9 cellular contexts compared by ENCODE assay signal in the genomic region with DNA sequence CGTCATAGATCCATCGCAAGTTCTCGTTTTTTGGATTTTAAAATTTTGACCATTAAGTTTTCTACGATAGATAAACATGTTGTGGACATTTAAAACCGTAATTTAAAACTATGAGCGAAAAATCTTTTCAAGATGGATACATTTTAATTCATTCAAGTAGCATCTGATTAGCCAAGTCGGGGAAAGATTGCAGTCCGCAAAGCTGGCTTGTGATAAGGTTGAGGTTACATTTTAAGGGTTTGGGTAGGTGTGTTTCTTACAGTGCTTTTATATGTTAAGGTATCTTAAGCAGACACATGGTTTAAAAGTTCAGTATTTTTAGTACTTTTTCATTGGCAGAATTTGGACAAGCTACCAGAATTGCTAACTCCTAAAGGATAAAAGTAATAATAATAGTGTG. TPM values are rescaled to one million over a fixed set of nuclear protein-coding genes. Genes with fewer than 3 reads are reported as not detected.
DNase-seq lines count a peak whose midpoint lies in the region; ATAC-seq, FAIRE-seq and TF ChIP-seq lines count a peak whose summit lies in the region.
"Had no signal": no experiment of that assay in that cellular context is flagged by ENCODE, and none has a peak within 500 bp of the region (broad histone marks: within the 10 kb centered on the region; RNA-seq: fewer than 3 reads in every experiment).

No MANE protein-coding gene starts in this region.

- peak; percentile 18 for FAIRE-seq in endometrium (lab: Jason Lieb, UNC)

- H4K91ac ChIP-seq in neuronal stem cell (ENCODE audit: low read depth, low read length, poor library complexity): no peak overlapping the region

- no peak overlapping the region for H2BK15ac ChIP-seq in neuronal stem cell (ENCODE audit: low read length)

- H3K9ac ChIP-seq in PC-3 (ENCODE audit: low read length) (peak overlapping the region; percentile 97), neuronal stem cell (ENCODE audit: low read depth, low read length, poor library complexity) (no peak overlapping the region)

- H2AK5ac ChIP-seq in neuronal stem cell (ENCODE audit: low read depth, low read length): no peak overlapping the region

- H3K36me3 ChIP-seq in DOHH2 (ENCODE audit: control insufficient read depth, low read length): peaks cover 72% of the 10 kb centered on the region
- H3K36me3 ChIP-seq in PC-3 (ENCODE audit: low read depth, low read length): peaks cover 15% of the 10 kb centered on the region; the same call in 1 of the 2 replicates
- peaks cover 0 to 63% of the 10 kb centered on the region in 2 donors for H3K36me3 ChIP-seq in neuronal stem cell (replicated peaks in 1 of 2; ENCODE audit: control insufficient read depth in 2 of 2, insufficient read depth in 2 of 2, low read length in 2 of 2)

- intact Hi-C loops in PC-3 (cut with micrococcal nuclease): no loop called here

- peaks cover 41% of the 10 kb centered on the region for H4K20me1 ChIP-seq in DOHH2 (ENCODE audit: control insufficient read depth, insufficient read depth, low read depth, low read length)
- peaks cover 45% of the 10 kb centered on the region for H4K20me1 ChIP-seq in PC-3 (ENCODE audit: low read length)

- H2AFZ ChIP-seq in PC-3 (ENCODE audit: low read length) (no peak overlapping the region), neuronal stem cell (ENCODE audit: low read length) (no peak overlapping the region)

- peaks cover 2% of the 10 kb centered on the region for H3K79me1 ChIP-seq in neuronal stem cell (ENCODE audit: low read depth, low read length)

- H3K14ac ChIP-seq in neuronal stem cell (ENCODE audit: low read length): no peak overlapping the region

- H3K9me2 ChIP-seq in DOHH2 (replicated peaks; ENCODE audit: control insufficient read depth, low read length) (no peaks in the 10 kb centered on the region), PC-3 (replicated peaks; ENCODE audit: low read length) (no peaks in the 10 kb centered on the region)

- H3F3A ChIP-seq in DOHH2 (ENCODE audit: control insufficient read depth, insufficient read depth) (no peaks in the 10 kb centered on the region; the same call in 1 of the 2 replicates), PC-3 (ENCODE audit: low read length, unreplicated experiment) (no peaks in the 10 kb centered on the region)

- 0 out of 2 replicates have a peak overlapping the region, but pooled peaks have one; percentile 87 for H3K27ac ChIP-seq in DOHH2 (ENCODE audit: low read depth, low read length)
- H3K27ac ChIP-seq in PC-3 (ENCODE audit: low read length): no peak overlapping the region
- H3K27ac ChIP-seq in neuronal stem cell (replicated peaks; ENCODE audit: low read length): no peak overlapping the region

- H2BK12ac ChIP-seq in neuronal stem cell (ENCODE audit: low read length): no peak overlapping the region

- WGBS in neuronal stem cell (ENCODE audit: extremely low coverage in 2 of 2, insufficient read length in 2 of 2, insufficient replicate concordance in 1 of 2), 2 donors: no CpG with 5 or more reads among the region's 8 CpGs

- CTCF ChIA-PET in PC-3 (lab: Charles Lee) (no interaction called here), GM10248 (lab: Yijun Ruan, JAX) (interaction anchor here (1.1 to 2.7 kb wide), 4 partner anchors 9 to 251 kb away, joined by 3 to 22 read pairs (median 4); no protein-coding TSS in a partner anchor)

- no peak overlapping the region for H2BK5ac ChIP-seq in neuronal stem cell (ENCODE audit: low read length)

- peak overlapping the region; percentile 70 for H3K4me2 ChIP-seq in DOHH2 (ENCODE audit: low read length)
- H3K4me2 ChIP-seq in PC-3 (ENCODE audit: low read length): peak overlapping the region; percentile 89
- H3K4me2 ChIP-seq in neuronal stem cell (ENCODE audit: insufficient read depth, low read length, poor library complexity, severe bottlenecking): peak overlapping the region; percentile 31

- H4K8ac ChIP-seq in neuronal stem cell (ENCODE audit: low read depth, low read length): no peak overlapping the region

- peaks cover 51% of the 10 kb centered on the region for H3K4me1 ChIP-seq in DOHH2 (ENCODE audit: control insufficient read depth, low read length)
- H3K4me1 ChIP-seq in PC-3 (ENCODE audit: insufficient read depth, low read length): peaks cover 16% of the 10 kb centered on the region
- peaks cover 5 to 6% of the 10 kb centered on the region in 2 donors for H3K4me1 ChIP-seq in neuronal stem cell (ENCODE audit: control insufficient read depth in 2 of 2, insufficient read depth in 1 of 2, low read depth in 1 of 2, low read length in 2 of 2)

- H3K27me3 ChIP-seq in DOHH2 (ENCODE audit: control insufficient read depth, low read length) (no peaks in the 10 kb centered on the region), PC-3 (ENCODE audit: low read length) (no peaks in the 10 kb centered on the region), neuronal stem cell (ENCODE audit: control insufficient read depth in 3 of 3, insufficient read depth in 3 of 3, low read depth in 1 of 3, low read length in 3 of 3) (no peaks in the 10 kb centered on the region)

- peak overlapping the region; percentile 81 for H3K4me3 ChIP-seq in DOHH2 (ENCODE audit: low read length)
- H3K4me3 ChIP-seq in PC-3 (ENCODE audit: low read length): peak overlapping the region; percentile 99
- H3K4me3 ChIP-seq in neuronal stem cell (ENCODE audit: low read length in 2 of 2): peak overlapping the region; percentile 71 to 88

- no TSS peak for BruUV-seq in PC-3 (replicated peaks; lab: Mats Ljungman, UMichigan)

- H2BK120ac ChIP-seq in neuronal stem cell (ENCODE audit: low read depth, low read length): no peak overlapping the region

- no peak overlapping the region for H3K23ac ChIP-seq in neuronal stem cell (ENCODE audit: low read depth, low read length, poor library complexity)

- no peak overlapping the region for H3K4ac ChIP-seq in neuronal stem cell (ENCODE audit: low read length)

- no peak overlapping the region for H3K18ac ChIP-seq in neuronal stem cell (ENCODE audit: low read length)

- ATAC-seq in PC-3: no peak

- H3K79me2 ChIP-seq in DOHH2 (ENCODE audit: control insufficient read depth, low read length) (peaks cover 98% of the 10 kb centered on the region), PC-3 (ENCODE audit: low read length) (peaks cover 95% of the 10 kb centered on the region)

- TF ChIP-seq CTCF in DOHH2 (IDR thresholded peaks at IDR 0.05; ENCODE audit: low read depth, low read length, poor library complexity, severe bottlenecking) (no peak), PC-3 (conservative IDR thresholded peaks at IDR 0.05; ENCODE audit: low read depth, low read length) (no peak), GM10248 (IDR thresholded peaks at IDR 0.05; ENCODE audit: control extremely low read depth, extremely low read depth, low read depth, missing control alignments) (no peak)

- DNase-seq in PC-3: no peak
- DNase-seq in neuronal stem cell (ENCODE audit: low spot score): no peak
- no peak for DNase-seq in GM10248 (ENCODE audit: extremely low spot score)
- DNase-seq in A172 (ENCODE audit: low spot score): no peak
- DNase-seq in NCI-H345 treated with DMSO at 0.1 percent for 48 hours (lab: John Stamatoyannopoulos, UW; ENCODE audit: unreplicated experiment): no peak
- no peak for DNase-seq in SKM-1 (lab: John Stamatoyannopoulos, UW; ENCODE audit: unreplicated experiment)
- DNase-seq: midbrain had no signal

- H3K9me3 ChIP-seq in DOHH2 (ENCODE audit: control insufficient read depth, insufficient read depth, low read length) (no peaks in the 10 kb centered on the region), PC-3 (ENCODE audit: low read length) (no peaks in the 10 kb centered on the region), neuronal stem cell (replicated peaks in 1 of 2; ENCODE audit: control insufficient read depth in 2 of 2, insufficient read depth in 1 of 2, low read depth in 1 of 2, low read length in 2 of 2) (peaks cover 0 to 11% of the 10 kb centered on the region in 2 donors)

- POLR2A ChIA-PET in PC-3 (lab: Charles Lee; ENCODE audit: unreplicated experiment) (no interaction called here), GM10248 (lab: Yijun Ruan, JAX) (no interaction called here)

RNA-seq across cellular contexts. Expression of a gene that starts 1.2 kb away (rescaled TPM):
- 50.8 and 54.5 TPM in 2 replicates for total RNA-seq in PC-3 (2014; rRNA removed)
- polyA plus RNA-seq in neuronal stem cell (2013, experiment 1 of 2): 108 TPM
- 108 TPM for polyA plus RNA-seq in neuronal stem cell (2013, experiment 2 of 2)
- total RNA-seq in A172 (2014; rRNA removed; shearing (Covaris generic)): 98.3 and 115 TPM in 2 replicates

RNA-seq across cellular contexts. Expression of a gene that starts 33.3 kb away (rescaled TPM):
- 29.0 and 36.0 TPM in 2 replicates for total RNA-seq in PC-3 (2014; rRNA removed)
- polyA plus RNA-seq in neuronal stem cell (2013, experiment 1 of 2): 94.5 TPM
- polyA plus RNA-seq in neuronal stem cell (2013, experiment 2 of 2): 92.4 TPM
- total RNA-seq in A172 (2014; rRNA removed; shearing (Covaris generic)): 45.3 and 46.1 TPM in 2 replicates

RNA-seq across cellular contexts. Expression of a gene that starts 35.5 kb away (rescaled TPM):
- 69.5 and 78.2 TPM in 2 replicates for total RNA-seq in PC-3 (2014; rRNA removed)
- 45.5 TPM for polyA plus RNA-seq in neuronal stem cell (2013, experiment 1 of 2)
- 42.6 TPM for polyA plus RNA-seq in neuronal stem cell (2013, experiment 2 of 2)
- 155 and 160 TPM in 2 replicates for total RNA-seq in A172 (2014; rRNA removed; shearing (Covaris generic))

Comparison
In these comparisons a context has a peak if more than half of its experiments do, and no peak if none do; other contexts are left out.
1. H3K4me2 ChIP-seq: peak in every context shown above with its lines; median percentile 89 in PC-3; 70 in DOHH2; 31 in neuronal stem cell.